4 cellular contexts compared by ENCODE assay signal in genomic region chr7:150183602-150184001, GRCh38.
DNase-seq lines count a peak whose midpoint lies in the region; ATAC-seq, FAIRE-seq and TF ChIP-seq lines count a peak whose summit lies in the region.
"Not testable (repeated sequence)": the region's sequence is repeated elsewhere in the genome, so short reads cannot be mapped to it uniquely, and the experiment has no call there.

No MANE protein-coding gene starts in this region.

- not testable (repeated sequence) for TF ChIP-seq EP300 in transverse colon (IDR thresholded peaks at IDR 0.05; ENCODE audit: low read depth)

- not testable (repeated sequence) for H3K36me3 ChIP-seq in mucosa of descending colon (ENCODE audit: low read depth); small intestine (ENCODE audit: control insufficient read depth in 2 of 2, insufficient read depth in 2 of 2, low read length in 2 of 2); transverse colon

- H3K4me1 ChIP-seq in mucosa of descending colon (ENCODE audit: low read depth); small intestine (ENCODE audit: control insufficient read depth in 2 of 2, insufficient read depth in 1 of 2, low read depth in 1 of 2, low read length in 1 of 2); transverse colon: not testable (repeated sequence)

- not testable (repeated sequence) for TF ChIP-seq POLR2A in transverse colon (IDR thresholded peaks at IDR 0.05)

- H3K9me3 ChIP-seq in mucosa of descending colon; small intestine (ENCODE audit: control insufficient read depth, low read depth); transverse colon: not testable (repeated sequence)

- 93 to 100% (median 100%) methylated on average over 1 of the region's 1 CpG for WGBS in small intestine, 3 donors
- 86% methylated on average over 1 of the region's 1 CpG; no CpG with 5 or more reads in 1 of the 2 donors for WGBS in transverse colon (ENCODE audit: low coverage in 1 of 2), 2 donors

- not testable (repeated sequence) for H3K27ac ChIP-seq in small intestine (ENCODE audit: low read depth in 1 of 2, low read length in 1 of 2); transverse colon

- TF ChIP-seq CTCF in mucosa of descending colon (IDR thresholded peaks at IDR 0.05); transverse colon (IDR thresholded peaks at IDR 0.05): not testable (repeated sequence)

- not testable (repeated sequence) for DNase-seq in left colon
- DNase-seq in mucosa of descending colon (peak in 1 of 3 donors; percentile 11), small intestine (peak; percentile 18), transverse colon (peak; percentile 8)

- intact Hi-C loops in left colon (cut with DNase I, micrococcal nuclease); mucosa of descending colon (cut with DNase I, micrococcal nuclease); transverse colon (cut with DNase I; ENCODE audit: low total_unique reads): not testable (repeated sequence)

- FAIRE-seq in small intestine (lab: Jason Lieb, UNC): not testable (repeated sequence)

- H3K27me3 ChIP-seq in small intestine (ENCODE audit: control insufficient read depth in 2 of 2, insufficient read depth in 2 of 2, low read length in 2 of 2); transverse colon: not testable (repeated sequence)

- H3K4me3 ChIP-seq in mucosa of descending colon; small intestine (ENCODE audit: low read depth in 1 of 2, low read length in 2 of 2); transverse colon: not testable (repeated sequence)

- in situ Hi-C loops in transverse colon (cut with MboI; ENCODE audit: low pct_ligation_motif_present in 1 of 4, low pct_unique_long_range_greater_than_20kb in 1 of 4, low sequenced_read_pairs in 3 of 4): not testable (repeated sequence)

- peak; percentile 79 for ATAC-seq in left colon
- peak; percentile 60 for ATAC-seq in mucosa of descending colon
